In genomic region chr1:109391626-109392025, GRCh38 we compare ENCODE assay signal across 9 cellular contexts.
A peak's percentile ranks its signal among the peaks of the same experiment; 100 is the strongest.
DNase-seq lines count a peak whose midpoint lies in the region; ATAC-seq and TF ChIP-seq lines count a peak whose summit lies in the region.
"Had no signal": no experiment of that assay in that cellular context is flagged by ENCODE, and none has a peak within 500 bp of the region (broad histone marks: within the 10 kb centered on the region; RNA-seq: fewer than 3 reads in every experiment).

No MANE protein-coding gene starts in this region.

- H3K36me3 Mint-ChIP-seq in stimulated activated memory B cell treated with anti-CD40 and anti-IgM and Interleukin-4, amounts not matched to agents 10 μg/mL and 1 μg/mL and 100 μg/mL, for 72 hours: no peaks in the 10 kb centered on the region

- no peaks in the 10 kb centered on the region for H3K27me3 ChIP-seq in brain microvascular endothelial cell (replicated peaks)

- peaks cover 84% of the 10 kb centered on the region for H3K27me3 Mint-ChIP-seq in stimulated activated memory B cell treated with anti-CD40 and anti-IgM and Interleukin-4, amounts not matched to agents 10 μg/mL and 1 μg/mL and 100 μg/mL, for 72 hours

- peak; percentile 59 for ATAC-seq in GM19324 (IDR thresholded peaks at IDR 0.05; ENCODE audit: low FRiP score, unreplicated experiment)
- peak; percentile 50 for ATAC-seq in HG03045 (IDR thresholded peaks at IDR 0.05; ENCODE audit: unreplicated experiment)
- ATAC-seq in stimulated activated memory B cell treated with anti-CD40 and anti-IgM and Interleukin-4, amounts not matched to agents 10 μg/mL and 1 μg/mL and 100 μg/mL, for 72 hours: peak; percentile 84

- H3K36me3 ChIP-seq in brain microvascular endothelial cell (replicated peaks): no peaks in the 10 kb centered on the region

- H3K4me1 Mint-ChIP-seq in stimulated activated memory B cell treated with anti-CD40 and anti-IgM and Interleukin-4, amounts not matched to agents 10 μg/mL and 1 μg/mL and 100 μg/mL, for 72 hours: peaks cover 42% of the 10 kb centered on the region

- no peak overlapping the region for H3K4me3 Mint-ChIP-seq in stimulated activated memory B cell treated with anti-CD40 and anti-IgM and Interleukin-4, amounts not matched to agents 10 μg/mL and 1 μg/mL and 100 μg/mL, for 72 hours
- H3K4me3 Mint-ChIP-seq: stimulated activated naive CD8-positive, alpha-beta T cell treated with anti-CD3 and anti-CD28 coated beads, Interleukin-15, Interleukin-2, amounts not matched to agents 100 ng/mL and 50 ng/mL, for 24 hours had no signal

- H3K27ac Mint-ChIP-seq in stimulated activated memory B cell treated with anti-CD40 and anti-IgM and Interleukin-4, amounts not matched to agents 10 μg/mL and 1 μg/mL and 100 μg/mL, for 72 hours: no peak overlapping the region
- H3K27ac Mint-ChIP-seq: stimulated activated naive CD8-positive, alpha-beta T cell treated with anti-CD3 and anti-CD28 coated beads, Interleukin-15, Interleukin-2, amounts not matched to agents 100 ng/mL and 50 ng/mL, for 24 hours had no signal

- H3K4me3 ChIP-seq in brain microvascular endothelial cell (ENCODE audit: low read depth, low read length): no peak overlapping the region

- H3K9me3 Mint-ChIP-seq in stimulated activated memory B cell treated with anti-CD40 and anti-IgM and Interleukin-4, amounts not matched to agents 10 μg/mL and 1 μg/mL and 100 μg/mL, for 72 hours: no peaks in the 10 kb centered on the region
- H3K9me3 Mint-ChIP-seq: stimulated activated naive CD8-positive, alpha-beta T cell treated with anti-CD3 and anti-CD28 coated beads, Interleukin-15, Interleukin-2, amounts not matched to agents 100 ng/mL and 50 ng/mL, for 24 hours had no signal

- TF ChIP-seq CTCF in brain microvascular endothelial cell (IDR thresholded peaks at IDR 0.05; ENCODE audit: low read depth, low read length, missing control alignments): no peak

- peak overlapping the region; percentile 78 for H3K27ac ChIP-seq in brain microvascular endothelial cell

- DNase-seq in brain microvascular endothelial cell (no peak), KG1 (lab: John Stamatoyannopoulos, UW) (no peak), cortex of kidney (lab: John Stamatoyannopoulos, UW) (no peak)
- DNase-seq in stimulated activated CD4-positive, alpha-beta T cell treated with anti-CD3 and anti-CD28 coated beads, Interleukin-4, amount 100 ng/mL, for 1 hour: no peak
- no peak for DNase-seq in activated CD4-positive, CD25-positive, alpha-beta regulatory T cell (lab: John Stamatoyannopoulos, UW)

- in situ Hi-C loops in brain microvascular endothelial cell (cut with HindIII; ENCODE audit: low pct_ligation_motif_present, low sequenced_read_pairs): no loop called here
